ENCODE assay signal across 1 cellular context in genomic region chr10:127774771-127775559, GRCh38.
TF ChIP-seq lines count a peak whose summit lies in the region.

No MANE protein-coding gene starts in this region.

TF ChIP-seq in HepG2, 621 proteins besides CTCF, POLR2A, EP300 and RAD21:
- TF ChIP-seq, protein P1, sequence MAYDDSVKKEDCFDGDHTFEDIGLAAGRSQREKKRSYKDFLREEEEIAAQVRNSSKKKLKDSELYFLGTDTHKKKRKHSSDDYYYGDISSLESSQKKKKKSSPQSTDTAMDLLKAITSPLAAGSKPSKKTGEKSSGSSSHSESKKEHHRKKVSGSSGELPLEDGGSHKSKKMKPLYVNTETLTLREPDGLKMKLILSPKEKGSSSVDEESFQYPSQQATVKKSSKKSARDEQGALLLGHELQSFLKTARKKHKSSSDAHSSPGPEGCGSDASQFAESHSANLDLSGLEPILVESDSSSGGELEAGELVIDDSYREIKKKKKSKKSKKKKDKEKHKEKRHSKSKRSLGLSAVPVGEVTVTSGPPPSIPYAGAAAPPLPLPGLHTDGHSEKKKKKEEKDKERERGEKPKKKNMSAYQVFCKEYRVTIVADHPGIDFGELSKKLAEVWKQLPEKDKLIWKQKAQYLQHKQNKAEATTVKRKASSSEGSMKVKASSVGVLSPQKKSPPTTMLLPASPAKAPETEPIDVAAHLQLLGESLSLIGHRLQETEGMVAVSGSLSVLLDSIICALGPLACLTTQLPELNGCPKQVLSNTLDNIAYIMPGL (CRISPR knock-in tag; IDR thresholded peaks at IDR 0.05; ENCODE audit: borderline replicate concordance in 1 of 2, low read depth in 1 of 2), result no peak
- peak; percentile 49; the same call in 1 of the 2 replicates for TF ChIP-seq ZNF652 (CRISPR knock-in tag; IDR thresholded peaks at IDR 0.05; ENCODE audit: borderline replicate concordance, low read depth)
